ENCODE assay signal across 10 cellular contexts in the genomic region with DNA sequence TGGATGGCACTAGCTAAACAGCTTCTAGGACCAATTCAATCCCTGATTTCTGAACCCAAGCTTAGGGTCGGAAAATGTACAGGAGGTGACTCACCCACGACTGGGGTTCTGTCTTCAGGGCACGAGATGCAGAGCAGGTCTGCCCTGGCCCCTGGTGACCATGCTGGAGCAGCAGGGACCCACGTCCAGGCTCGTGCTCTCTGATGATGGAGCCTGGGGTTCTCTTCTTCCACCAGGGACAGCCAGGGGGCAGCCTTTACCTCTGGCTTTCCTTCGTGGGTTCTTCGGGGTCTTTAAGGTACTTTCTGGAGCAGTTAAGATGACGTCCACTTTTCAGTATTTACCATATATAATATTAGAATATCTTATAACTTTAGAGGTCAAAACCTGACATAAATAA. TPM values are rescaled to one million over a fixed set of nuclear protein-coding genes. Genes with fewer than 3 reads are reported as not detected.
DNase-seq lines count a peak whose midpoint lies in the region; ATAC-seq and TF ChIP-seq lines count a peak whose summit lies in the region.
"Had no signal": no experiment of that assay in that cellular context is flagged by ENCODE, and none has a peak within 500 bp of the region (broad histone marks: within the 10 kb centered on the region; RNA-seq: fewer than 3 reads in every experiment).

No MANE protein-coding gene starts in this region.

- peaks cover 26% of the 10 kb centered on the region for H3K4me1 Mint-ChIP-seq in activated CD4-positive, alpha-beta memory T cell treated with anti-CD3 and anti-CD28 coated beads for 36 hours (ENCODE audit: low read depth)
- peaks cover 2% of the 10 kb centered on the region for H3K4me1 Mint-ChIP-seq in glutamatergic neuron (ENCODE audit: low read depth, unreplicated experiment)

- POLR2A ChIA-PET in activated CD4-positive, alpha-beta memory T cell treated with anti-CD3 and anti-CD28 coated beads for 36 hours (lab: Charles Lee): no interaction called here

- TF ChIP-seq CTCF in HFF-Myc (IDR thresholded peaks at IDR 0.05; ENCODE audit: low read depth, low read length, missing control alignments): peak; percentile 64
- peak; percentile 68 for TF ChIP-seq CTCF in glutamatergic neuron (IDR thresholded peaks at IDR 0.05; ENCODE audit: partially characterized antibody, unreplicated experiment)

- intact Hi-C loops in activated CD4-positive, alpha-beta memory T cell treated with anti-CD3 and anti-CD28 coated beads for 36 hours (cut with micrococcal nuclease): loop anchor here (2.0 kb wide), 1 partner anchor 389 kb away; no protein-coding TSS in a partner anchor

- H3K36me3 Mint-ChIP-seq in activated CD4-positive, alpha-beta memory T cell treated with anti-CD3 and anti-CD28 coated beads for 36 hours: no peaks in the 10 kb centered on the region
- H3K36me3 Mint-ChIP-seq in glutamatergic neuron (ENCODE audit: unreplicated experiment): no peaks in the 10 kb centered on the region
- H3K36me3 Mint-ChIP-seq: T-cell had no signal

- no peak overlapping the region for H3K27ac Mint-ChIP-seq in activated CD4-positive, alpha-beta memory T cell treated with anti-CD3 and anti-CD28 coated beads for 36 hours
- H3K27ac Mint-ChIP-seq in glutamatergic neuron (ENCODE audit: unreplicated experiment): no peak overlapping the region
- H3K27ac Mint-ChIP-seq: T-cell had no signal

- peaks cover 48% of the 10 kb centered on the region for H3K27me3 Mint-ChIP-seq in activated CD4-positive, alpha-beta memory T cell treated with anti-CD3 and anti-CD28 coated beads for 36 hours
- peaks cover 9% of the 10 kb centered on the region for H3K27me3 Mint-ChIP-seq in glutamatergic neuron (ENCODE audit: unreplicated experiment)

- ATAC-seq in GM21447 (IDR thresholded peaks at IDR 0.05; ENCODE audit: unreplicated experiment) (no peak), HG03280 (IDR thresholded peaks at IDR 0.05; ENCODE audit: unreplicated experiment) (no peak)
- ATAC-seq: T-cell had no signal

- no peaks in the 10 kb centered on the region for H3K9me3 Mint-ChIP-seq in activated CD4-positive, alpha-beta memory T cell treated with anti-CD3 and anti-CD28 coated beads for 36 hours
- H3K9me3 Mint-ChIP-seq in glutamatergic neuron (ENCODE audit: unreplicated experiment): no peaks in the 10 kb centered on the region
- H3K9me3 Mint-ChIP-seq: T-cell had no signal

- CTCF ChIA-PET in activated CD4-positive, alpha-beta memory T cell treated with anti-CD3 and anti-CD28 coated beads for 36 hours (lab: Charles Lee): interaction anchor here (0.6 to 4.9 kb wide), 19 partner anchors 12 to 654 kb away, joined by 3 to 46 read pairs (median 3); a partner anchor contains a TSS

- peak; percentile 10 for DNase-seq in DMS114 treated with DMSO at 0.1 percent for 48 hours (lab: John Stamatoyannopoulos, UW; ENCODE audit: unreplicated experiment)
- no peak for DNase-seq in HFF-Myc (ENCODE audit: extremely low read depth, low read depth)
- peak; percentile 48 for DNase-seq in activated CD4-positive, alpha-beta memory T cell treated with anti-CD3 and anti-CD28 coated beads for 36 hours
- peak; percentile 65 for DNase-seq in glutamatergic neuron
- DNase-seq in stimulated activated naive CD4-positive, alpha-beta T cell treated with Interleukin-2 at 50 U/mL for 16 hours (lab: John Stamatoyannopoulos, UW): no peak
- no peak for DNase-seq in hepatic stellate cell (ENCODE audit: low spot score)

- H3K4me3 Mint-ChIP-seq in activated CD4-positive, alpha-beta memory T cell treated with anti-CD3 and anti-CD28 coated beads for 36 hours: no peak overlapping the region
- H3K4me3 Mint-ChIP-seq in glutamatergic neuron (ENCODE audit: unreplicated experiment): no peak overlapping the region

- H3K4me3 ChIP-seq in HFF-Myc (replicated peaks; ENCODE audit: low read depth, low read length): no peak overlapping the region

RNA-seq across cellular contexts. Expression of a gene that starts 2.1 kb away (rescaled TPM):
- not detected for total RNA-seq in activated CD4-positive, alpha-beta memory T cell treated with anti-CD3 and anti-CD28 coated beads for 36 hours
- total RNA-seq in glutamatergic neuron (ENCODE audit: unreplicated experiment): not detected
- total RNA-seq: mononuclear cell, T-cell had no signal

RNA-seq across cellular contexts. Expression of a gene that starts 5.4 kb away (rescaled TPM):
- total RNA-seq in activated CD4-positive, alpha-beta memory T cell treated with anti-CD3 and anti-CD28 coated beads for 36 hours: 10 to 100 TPM; 31.0 to 33.7 TPM
- total RNA-seq in glutamatergic neuron (ENCODE audit: unreplicated experiment): 18.0 TPM

RNA-seq across cellular contexts. Expression of a gene that starts 57.3 kb away (rescaled TPM):
- total RNA-seq in activated CD4-positive, alpha-beta memory T cell treated with anti-CD3 and anti-CD28 coated beads for 36 hours: 10 to 100 TPM; 41.6 to 42.3 TPM
- 48.4 TPM for total RNA-seq in glutamatergic neuron (ENCODE audit: unreplicated experiment)

Comparison
In these comparisons a context has a peak if more than half of its experiments do, and no peak if none do; other contexts are left out.
1. DNase-seq: peak in DMS114 treated with DMSO at 0.1 percent for 48 hours (single experiment), activated CD4-positive, alpha-beta memory T cell treated with anti-CD3 and anti-CD28 coated beads for 36 hours (single experiment) and glutamatergic neuron (single experiment); none in HFF-Myc (single experiment), stimulated activated naive CD4-positive, alpha-beta T cell treated with Interleukin-2 at 50 U/mL for 16 hours (single experiment) and hepatic stellate cell (single experiment).